ENCODE assay signal across 8 cellular contexts in the genomic region with DNA sequence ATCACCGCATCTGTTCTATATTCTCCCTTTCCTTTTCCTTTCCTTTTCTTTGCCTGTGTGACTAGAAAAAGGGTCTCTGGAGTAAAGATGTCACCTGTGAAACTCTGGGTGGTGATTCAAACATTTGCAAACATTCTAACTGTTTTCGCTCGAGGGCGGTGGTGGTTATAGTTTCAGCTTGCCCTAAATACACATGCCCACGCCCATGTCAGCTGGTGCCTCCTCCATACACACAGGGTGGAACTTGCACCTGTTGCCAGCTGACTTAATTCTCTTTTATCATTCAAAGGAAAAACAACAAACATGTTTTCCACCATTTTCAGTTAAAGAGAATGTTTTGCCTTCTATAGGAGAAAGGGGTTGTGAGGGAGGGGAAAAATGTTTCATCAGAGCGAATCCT.
DNase-seq lines count a peak whose midpoint lies in the region; ATAC-seq and TF ChIP-seq lines count a peak whose summit lies in the region.

No MANE protein-coding gene starts in this region.

- H3K79me2 ChIP-seq in OCI-LY3 (ENCODE audit: low read length), result no peaks in the 10 kb centered on the region

- H3K9me3 Mint-ChIP-seq in Caco-2 (ENCODE audit: unreplicated experiment), result no peaks in the 10 kb centered on the region

- no peak for ATAC-seq in psoas muscle

- H3K27ac ChIP-seq in HEK293 (ENCODE audit: extremely low read depth, low read depth, low read length) (no peak overlapping the region), OCI-LY3 (ENCODE audit: low read length) (no peak overlapping the region), psoas muscle (no peak overlapping the region)
- H3K27ac ChIP-seq in effector memory CD4-positive, alpha-beta T cell (ENCODE audit: insufficient read depth, low read length, poor library complexity, severe bottlenecking), result peak overlapping the region; percentile 82

- no peaks in the 10 kb centered on the region for H3K4me1 ChIP-seq in HEK293 (ENCODE audit: control insufficient read depth, insufficient read depth, low read length)
- H3K4me1 ChIP-seq in OCI-LY3 (ENCODE audit: low read length), result peaks cover 12% of the 10 kb centered on the region
- H3K4me1 ChIP-seq in effector memory CD4-positive, alpha-beta T cell (ENCODE audit: control insufficient read depth, insufficient read depth, low read length, poor library complexity, severe bottlenecking), result peaks cover 34% of the 10 kb centered on the region
- H3K4me1 ChIP-seq in psoas muscle, result no peaks in the 10 kb centered on the region
- no peaks in the 10 kb centered on the region for H3K4me1 ChIP-seq in Caco-2

- H3K27me3 ChIP-seq in OCI-LY3 (ENCODE audit: low read depth, low read length), result peaks cover 60% of the 10 kb centered on the region
- H3K27me3 ChIP-seq in effector memory CD4-positive, alpha-beta T cell (replicated peaks; ENCODE audit: control insufficient read depth, insufficient read depth, low read length, poor library complexity, severe bottlenecking), result no peaks in the 10 kb centered on the region
- H3K27me3 ChIP-seq in psoas muscle (ENCODE audit: insufficient read depth in 3 of 3, low read length in 2 of 3), result peaks cover 0 to 43% (median 0%) of the 10 kb centered on the region in 3 donors
- H3K27me3 ChIP-seq in Caco-2 (replicated peaks; ENCODE audit: control insufficient read depth, insufficient read depth, low read length), result no peaks in the 10 kb centered on the region

- no peaks in the 10 kb centered on the region for H3K4me1 Mint-ChIP-seq in Caco-2 (ENCODE audit: low read depth, unreplicated experiment)

- 72 to 74% (median 72%) methylated on average over 6 of the region's 6 CpGs for WGBS in psoas muscle, 3 donors

- H3K4me3 ChIP-seq in HEK293 (ENCODE audit: low read depth, low read length) (no peak overlapping the region), OCI-LY3 (ENCODE audit: low read length) (no peak overlapping the region), psoas muscle (no peak overlapping the region), Caco-2 (ENCODE audit: low read depth, low read length) (no peak overlapping the region)
- H3K4me3 ChIP-seq in effector memory CD4-positive, alpha-beta T cell (ENCODE audit: insufficient read depth, low read depth, low read length, poor library complexity, severe bottlenecking), result peak overlapping the region; percentile 20

- POLR2A ChIA-PET in HEK293 (lab: Yijun Ruan, JAX) (no interaction called here), Caco-2 (lab: Charles Lee) (no interaction called here)

- H3K9me3 ChIP-seq in HEK293 (ENCODE audit: control insufficient read depth, insufficient read depth, low read depth, low read length) (no peaks in the 10 kb centered on the region), OCI-LY3 (ENCODE audit: insufficient read depth, low read length) (no peaks in the 10 kb centered on the region), psoas muscle (no peaks in the 10 kb centered on the region), Caco-2 (no peaks in the 10 kb centered on the region)
- no peaks in the 10 kb centered on the region for H3K9me3 ChIP-seq in effector memory CD4-positive, alpha-beta T cell (ENCODE audit: control insufficient read depth, low read length)

- no peak overlapping the region for H3K27ac Mint-ChIP-seq in Caco-2 (ENCODE audit: unreplicated experiment)

- H3K36me3 Mint-ChIP-seq in Caco-2 (ENCODE audit: insufficient read depth, unreplicated experiment), result peaks cover 4% of the 10 kb centered on the region

- intact Hi-C loops in psoas muscle (cut with DNase I) (no loop called here), Caco-2 (cut with micrococcal nuclease; ENCODE audit: unreplicated experiment) (no loop called here)

- no peak overlapping the region for H2AFZ ChIP-seq in OCI-LY3 (ENCODE audit: low read depth, low read length)

- DNase-seq in GM10266 (ENCODE audit: extremely low spot score) (peak; percentile 45), SKM-1 (lab: John Stamatoyannopoulos, UW; ENCODE audit: unreplicated experiment) (no peak), psoas muscle (no peak), Caco-2 (no peak), HUDEP-2 (lab: John Stamatoyannopoulos, UW; ENCODE audit: unreplicated experiment in 76 of 76) (no peak)
- DNase-seq in effector memory CD4-positive, alpha-beta T cell, result peak in 1 of 3 donors; percentile 11

- H3K4me2 ChIP-seq in OCI-LY3 (ENCODE audit: low read length), result peak overlapping the region; percentile 7; the same call in 1 of the 2 replicates

- H3K9ac ChIP-seq in OCI-LY3 (ENCODE audit: low read length), result no peak overlapping the region

- TF ChIP-seq CTCF in GM10266 (IDR thresholded peaks at IDR 0.05; ENCODE audit: control insufficient read depth, insufficient read depth, low read depth, missing control alignments) (no peak), HEK293 (tag by site-specific recombination; IDR thresholded peaks at IDR 0.05) (no peak), OCI-LY3 (IDR thresholded peaks at IDR 0.05; ENCODE audit: low read depth, low read length) (no peak), psoas muscle (IDR thresholded peaks at IDR 0.05) (no peak), Caco-2 (IDR thresholded peaks at IDR 0.05; ENCODE audit: insufficient read depth in 1 of 2, low read depth in 1 of 2, low read length in 1 of 2, severe bottlenecking in 1 of 2, unreplicated experiment in 1 of 2) (no peak)

- H3K27me3 Mint-ChIP-seq in Caco-2 (ENCODE audit: insufficient read depth, unreplicated experiment), result peaks cover 7% of the 10 kb centered on the region

- no TSS peak for BruUV-seq in Caco-2 (replicated peaks; lab: Mats Ljungman, UMichigan)

- CTCF ChIA-PET in HEK293 (lab: Yijun Ruan, JAX), result interaction anchor here (0.6 kb wide), 1 partner anchor 397 kb away, joined by 3 read pairs; no protein-coding TSS in a partner anchor
- CTCF ChIA-PET in Caco-2 (lab: Charles Lee), result no interaction called here

- no peaks in the 10 kb centered on the region for H4K20me1 ChIP-seq in OCI-LY3 (ENCODE audit: insufficient read depth, low read length)

- no peak overlapping the region for H3K4me3 Mint-ChIP-seq in Caco-2 (ENCODE audit: unreplicated experiment)

- H3K36me3 ChIP-seq in HEK293 (ENCODE audit: control insufficient read depth in 2 of 2, insufficient read depth in 1 of 2, low read length in 2 of 2), result no peaks in the 10 kb centered on the region
- H3K36me3 ChIP-seq in OCI-LY3 (replicated peaks; ENCODE audit: low read depth, low read length), result no peaks in the 10 kb centered on the region
- H3K36me3 ChIP-seq in effector memory CD4-positive, alpha-beta T cell (ENCODE audit: control insufficient read depth, insufficient read depth, low read length), result no peaks in the 10 kb centered on the region
- no peaks in the 10 kb centered on the region for H3K36me3 ChIP-seq in psoas muscle (ENCODE audit: insufficient read depth in 1 of 2, low read depth in 1 of 2)
- H3K36me3 ChIP-seq in Caco-2 (ENCODE audit: control insufficient read depth, insufficient read depth, low read length), result no peaks in the 10 kb centered on the region

TF ChIP-seq in HEK293, 187 proteins besides CTCF, POLR2A, EP300 and RAD21:
- TF ChIP-seq, protein P1, sequence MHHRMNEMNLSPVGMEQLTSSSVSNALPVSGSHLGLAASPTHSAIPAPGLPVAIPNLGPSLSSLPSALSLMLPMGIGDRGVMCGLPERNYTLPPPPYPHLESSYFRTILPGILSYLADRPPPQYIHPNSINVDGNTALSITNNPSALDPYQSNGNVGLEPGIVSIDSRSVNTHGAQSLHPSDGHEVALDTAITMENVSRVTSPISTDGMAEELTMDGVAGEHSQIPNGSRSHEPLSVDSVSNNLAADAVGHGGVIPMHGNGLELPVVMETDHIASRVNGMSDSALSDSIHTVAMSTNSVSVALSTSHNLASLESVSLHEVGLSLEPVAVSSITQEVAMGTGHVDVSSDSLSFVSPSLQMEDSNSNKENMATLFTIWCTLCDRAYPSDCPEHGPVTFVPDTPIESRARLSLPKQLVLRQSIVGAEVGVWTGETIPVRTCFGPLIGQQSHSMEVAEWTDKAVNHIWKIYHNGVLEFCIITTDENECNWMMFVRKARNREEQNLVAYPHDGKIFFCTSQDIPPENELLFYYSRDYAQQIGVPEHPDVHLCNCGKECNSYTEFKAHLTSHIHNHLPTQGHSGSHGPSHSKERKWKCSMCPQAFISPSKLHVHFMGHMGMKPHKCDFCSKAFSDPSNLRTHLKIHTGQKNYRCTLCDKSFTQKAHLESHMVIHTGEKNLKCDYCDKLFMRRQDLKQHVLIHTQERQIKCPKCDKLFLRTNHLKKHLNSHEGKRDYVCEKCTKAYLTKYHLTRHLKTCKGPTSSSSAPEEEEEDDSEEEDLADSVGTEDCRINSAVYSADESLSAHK (tag by site-specific recombination; IDR thresholded peaks at IDR 0.05), result no peak
- peak; percentile 69 for TF ChIP-seq KLF1 (tag by site-specific recombination; IDR thresholded peaks at IDR 0.05)
- peak; percentile 24; the same call in 1 of the 2 replicates for TF ChIP-seq SCRT2 (tag by site-specific recombination; IDR thresholded peaks at IDR 0.05)
- no peak for TF ChIP-seq ZNF600 (tag by site-specific recombination; IDR thresholded peaks at IDR 0.05)
- TF ChIP-seq EGR2 (tag by site-specific recombination; IDR thresholded peaks at IDR 0.05; ENCODE audit: low read depth), result 0 out of 2 replicates have a peak, but pooled peaks have one; percentile 17
